1 cellular context compared by ENCODE assay signal in the genomic region with DNA sequence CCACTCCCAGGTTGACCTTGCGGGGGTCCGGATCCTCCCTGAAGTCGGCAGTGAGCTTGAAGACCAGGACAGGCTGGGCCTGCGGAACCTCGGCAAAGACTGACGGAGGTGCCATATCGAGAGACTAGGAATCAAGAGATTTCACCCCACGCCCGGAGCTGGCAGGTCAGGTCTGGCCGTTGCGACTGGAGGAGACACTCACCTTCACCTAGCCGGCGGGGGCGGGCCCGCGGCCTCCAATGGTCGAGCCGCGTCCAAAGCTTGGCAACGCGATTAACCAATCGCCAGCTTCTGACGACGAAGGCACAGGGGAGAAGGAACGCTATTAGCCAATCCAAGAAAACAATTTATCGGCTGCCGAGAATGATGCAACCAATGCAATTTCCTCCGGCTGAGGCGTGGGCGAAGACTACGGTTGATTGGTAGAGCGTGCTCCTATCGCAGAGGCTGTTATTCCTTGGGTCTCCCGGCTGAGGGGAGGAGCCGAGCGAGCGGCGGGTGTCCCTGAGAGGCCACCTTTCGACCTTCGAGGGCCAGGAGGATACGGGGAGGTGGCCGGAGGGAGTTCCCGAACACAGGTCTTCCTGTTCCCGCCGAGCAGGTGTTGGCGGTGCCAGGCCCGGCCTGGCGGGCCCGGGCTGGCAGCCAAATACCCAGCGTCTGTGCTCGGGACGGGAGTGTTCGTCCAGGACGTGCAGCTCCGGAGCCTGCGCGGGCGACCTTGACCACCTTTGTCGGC.
A peak's percentile ranks its signal among the peaks of the same experiment; 100 is the strongest.
TF ChIP-seq lines count a peak whose summit lies in the region.

Gene GOT1, minus strand, starts transcription at position 174 of the 739 bp plus-strand sequence. Its CDS starts 59 bp downstream, at position 115.

TF ChIP-seq in HepG2, 621 proteins besides CTCF, POLR2A, EP300 and RAD21 (continued from another document and continues in another):
- no peak for TF ChIP-seq KIAA2018 (CRISPR knock-in tag; IDR thresholded peaks at IDR 0.05; ENCODE audit: borderline replicate concordance)
- 0 out of 2 replicates have a peak, but pooled peaks have one; percentile 53 for TF ChIP-seq ZC3H13 (CRISPR knock-in tag; IDR thresholded peaks at IDR 0.05)
- 0 out of 2 replicates have a peak, but pooled peaks have one; percentile 3 for TF ChIP-seq CHD2 (IDR thresholded peaks at IDR 0.05; ENCODE audit: low read depth, low read length)
- no peak for TF ChIP-seq ZBTB44 (CRISPR knock-in tag; IDR thresholded peaks at IDR 0.05)
- TF ChIP-seq ZNF704 (CRISPR knock-in tag; IDR thresholded peaks at IDR 0.05; ENCODE audit: borderline replicate concordance), result peak; percentile 66; the same call in 1 of the 2 replicates
- no peak for TF ChIP-seq GLMP (CRISPR knock-in tag; IDR thresholded peaks at IDR 0.05; ENCODE audit: borderline replicate concordance)
- TF ChIP-seq MIER3 (CRISPR knock-in tag; IDR thresholded peaks at IDR 0.05; ENCODE audit: borderline replicate concordance), result 0 out of 2 replicates have a peak, but pooled peaks have one; percentile 9
- TF ChIP-seq BRF2 (CRISPR knock-in tag; IDR thresholded peaks at IDR 0.05), result 0 out of 2 replicates have a peak, but pooled peaks have one; percentile 37
- peak; percentile 89 for TF ChIP-seq GATAD1 (CRISPR knock-in tag; IDR thresholded peaks at IDR 0.05)
- TF ChIP-seq XBP1 (CRISPR knock-in tag; IDR thresholded peaks at IDR 0.05), result no peak
- TF ChIP-seq KAT7 (CRISPR knock-in tag; IDR thresholded peaks at IDR 0.05; ENCODE audit: borderline replicate concordance), result no peak; the same call in 1 of the 2 replicates
- TF ChIP-seq SMAD9 (CRISPR knock-in tag; IDR thresholded peaks at IDR 0.05), result 0 out of 2 replicates have a peak, but pooled peaks have one; percentile 37
- peak; percentile 80; the same call in 1 of the 2 replicates for TF ChIP-seq ARNT2 (CRISPR knock-in tag; IDR thresholded peaks at IDR 0.05; ENCODE audit: low read depth)
- TF ChIP-seq, protein P1, sequence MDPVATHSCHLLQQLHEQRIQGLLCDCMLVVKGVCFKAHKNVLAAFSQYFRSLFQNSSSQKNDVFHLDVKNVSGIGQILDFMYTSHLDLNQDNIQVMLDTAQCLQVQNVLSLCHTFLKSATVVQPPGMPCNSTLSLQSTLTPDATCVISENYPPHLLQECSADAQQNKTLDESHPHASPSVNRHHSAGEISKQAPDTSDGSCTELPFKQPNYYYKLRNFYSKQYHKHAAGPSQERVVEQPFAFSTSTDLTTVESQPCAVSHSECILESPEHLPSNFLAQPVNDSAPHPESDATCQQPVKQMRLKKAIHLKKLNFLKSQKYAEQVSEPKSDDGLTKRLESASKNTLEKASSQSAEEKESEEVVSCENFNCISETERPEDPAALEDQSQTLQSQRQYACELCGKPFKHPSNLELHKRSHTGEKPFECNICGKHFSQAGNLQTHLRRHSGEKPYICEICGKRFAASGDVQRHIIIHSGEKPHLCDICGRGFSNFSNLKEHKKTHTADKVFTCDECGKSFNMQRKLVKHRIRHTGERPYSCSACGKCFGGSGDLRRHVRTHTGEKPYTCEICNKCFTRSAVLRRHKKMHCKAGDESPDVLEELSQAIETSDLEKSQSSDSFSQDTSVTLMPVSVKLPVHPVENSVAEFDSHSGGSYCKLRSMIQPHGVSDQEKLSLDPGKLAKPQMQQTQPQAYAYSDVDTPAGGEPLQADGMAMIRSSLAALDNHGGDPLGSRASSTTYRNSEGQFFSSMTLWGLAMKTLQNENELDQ (CRISPR knock-in tag; IDR thresholded peaks at IDR 0.05; ENCODE audit: borderline replicate concordance), result no peak
- TF ChIP-seq ZNF879 (CRISPR knock-in tag; IDR thresholded peaks at IDR 0.05), result no peak
- no peak for TF ChIP-seq CBFB (CRISPR knock-in tag; IDR thresholded peaks at IDR 0.05)
- 0 out of 2 replicates have a peak, but pooled peaks have one; percentile 20 for TF ChIP-seq ZSCAN29 (CRISPR knock-in tag; conservative IDR thresholded peaks at IDR 0.05)
- no peak for TF ChIP-seq ONECUT2 (CRISPR knock-in tag; IDR thresholded peaks at IDR 0.05)
- TF ChIP-seq GABPA (IDR thresholded peaks at IDR 0.05; ENCODE audit: low read depth, low read length), result peak; percentile 23
- 0 out of 2 replicates have a peak, but pooled peaks have one; percentile 53 for TF ChIP-seq GABPA (CRISPR knock-in tag; IDR thresholded peaks at IDR 0.05; ENCODE audit: low read depth)
- no peak for TF ChIP-seq FLYWCH1 (CRISPR knock-in tag; IDR thresholded peaks at IDR 0.05)
- TF ChIP-seq ZNF274 (CRISPR knock-in tag; IDR thresholded peaks at IDR 0.05), result no peak; the same call in 1 of the 2 replicates
- TF ChIP-seq GTF2F1 (IDR thresholded peaks at IDR 0.05; ENCODE audit: low read length), result 0 out of 2 replicates have a peak, but pooled peaks have one; percentile 7
- TF ChIP-seq MBNL3 (CRISPR knock-in tag; conservative IDR thresholded peaks at IDR 0.05), result no peak
- TF ChIP-seq YY1 (IDR thresholded peaks at IDR 0.05; ENCODE audit: insufficient read depth, insufficient replicate concordance, low read depth, low read length), result peak; percentile 31
- TF ChIP-seq ETV6 (CRISPR knock-in tag; conservative IDR thresholded peaks at IDR 0.05), result no peak
- peak; percentile 77 for TF ChIP-seq POLR2AphosphoS5 (IDR thresholded peaks at IDR 0.05; ENCODE audit: low read depth, low read length)
- no peak for TF ChIP-seq GPN1 (CRISPR knock-in tag; IDR thresholded peaks at IDR 0.05; ENCODE audit: borderline replicate concordance)
- TF ChIP-seq ZNF264 (CRISPR knock-in tag; IDR thresholded peaks at IDR 0.05), result no peak
- no peak for TF ChIP-seq RFX3 (CRISPR knock-in tag; IDR thresholded peaks at IDR 0.05)
- TF ChIP-seq ZFAT (CRISPR knock-in tag; conservative IDR thresholded peaks at IDR 0.05), result no peak
- no peak for TF ChIP-seq SMARCC2 (IDR thresholded peaks at IDR 0.05)
- TF ChIP-seq ZNF724P (CRISPR knock-in tag; IDR thresholded peaks at IDR 0.05; ENCODE audit: borderline replicate concordance), result peak; percentile 61; the same call in 1 of the 2 replicates
- TF ChIP-seq RXRA (CRISPR knock-in tag; IDR thresholded peaks at IDR 0.05), result peak; percentile 71; the same call in 1 of the 2 replicates
- TF ChIP-seq ZFY (CRISPR knock-in tag; IDR thresholded peaks at IDR 0.05), result peak; percentile 83
- TF ChIP-seq NR3C1 (CRISPR knock-in tag; IDR thresholded peaks at IDR 0.05), result no peak
- no peak for TF ChIP-seq IKZF4 (CRISPR knock-in tag; IDR thresholded peaks at IDR 0.05; ENCODE audit: borderline replicate concordance, low read depth, not compliant biosample characterization)
- no peak for TF ChIP-seq ZNF530 (CRISPR knock-in tag; IDR thresholded peaks at IDR 0.05; ENCODE audit: low read depth)
- TF ChIP-seq PREB (CRISPR knock-in tag; IDR thresholded peaks at IDR 0.05), result no peak
- peak; percentile 56; the same call in 1 of the 2 replicates for TF ChIP-seq ZFP36L1 (CRISPR knock-in tag; IDR thresholded peaks at IDR 0.05)
- peak; percentile 24; the same call in 1 of the 2 replicates for TF ChIP-seq HNF4G (IDR thresholded peaks at IDR 0.05; ENCODE audit: borderline replicate concordance, low read depth, low read length)
- 0 out of 2 replicates have a peak, but pooled peaks have one; percentile 48 for TF ChIP-seq HNF4G (CRISPR knock-in tag; IDR thresholded peaks at IDR 0.05; ENCODE audit: borderline replicate concordance, low read depth)
